ENCODE assay signal across 25 cellular contexts in the genomic region with DNA sequence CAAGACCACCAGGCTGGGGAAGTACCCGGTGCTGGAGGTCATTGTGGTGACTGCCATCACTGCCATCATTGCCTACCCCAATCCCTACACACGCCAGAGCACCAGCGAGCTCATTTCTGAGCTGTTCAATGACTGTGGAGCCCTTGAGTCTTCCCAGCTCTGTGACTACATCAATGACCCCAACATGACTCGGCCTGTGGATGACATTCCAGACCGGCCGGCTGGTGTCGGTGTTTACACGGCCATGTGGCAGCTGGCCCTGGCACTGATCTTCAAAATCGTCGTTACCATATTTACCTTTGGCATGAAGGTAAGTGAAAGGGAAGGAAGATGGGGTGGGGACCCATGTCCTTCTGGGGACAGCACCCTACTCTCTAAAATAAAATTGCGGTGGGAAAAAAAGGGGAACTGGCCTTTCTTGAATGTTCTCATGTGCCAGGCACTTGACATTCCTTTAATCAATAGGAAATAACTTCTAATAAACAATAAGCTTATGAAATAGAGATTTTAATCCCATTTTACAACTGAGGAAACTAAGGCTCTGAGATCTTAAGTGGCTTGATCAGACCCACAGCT. TPM values are rescaled to one million over a fixed set of nuclear protein-coding genes. Genes with fewer than 3 reads are reported as not detected.
DNase-seq lines count a peak whose midpoint lies in the region; ATAC-seq, FAIRE-seq and TF ChIP-seq lines count a peak whose summit lies in the region.
"Had no signal": no experiment of that assay in that cellular context is flagged by ENCODE, and none has a peak within 500 bp of the region (broad histone marks: within the 10 kb centered on the region; RNA-seq: fewer than 3 reads in every experiment).

No MANE protein-coding gene starts in this region.

- H3K9ac ChIP-seq in HepG2 (ENCODE audit: insufficient read depth, low read depth, low read length), result no peak overlapping the region
- H3K9ac ChIP-seq: SK-N-SH had no signal

- H3K4me2 ChIP-seq in HepG2 (ENCODE audit: low read depth, low read length), result no peak overlapping the region
- H3K4me2 ChIP-seq: SK-N-SH had no signal

- H3K36me3 Mint-ChIP-seq in stimulated activated naive B cell treated with anti-CD40 and anti-IgM and Interleukin-4, amounts not matched to agents 10 μg/mL and 1 μg/mL and 100 μg/mL, for 72 hours, result peaks cover 25 to 34% of the 10 kb centered on the region in 2 donors
- H3K36me3 Mint-ChIP-seq in T-cell, result no peaks in the 10 kb centered on the region
- H3K36me3 Mint-ChIP-seq: CD8-positive, alpha-beta T cell had no signal

- CTCF ChIA-PET in HepG2 (lab: Yijun Ruan, JAX; ENCODE audit: low intra/inter-chr PET ratio, low total read pairs), result no interaction called here
- CTCF ChIA-PET in T-cell (lab: Charles Lee), result no interaction called here

- no peak for DNase-seq in right lobe of liver
- no peak for DNase-seq in HepG2 (ENCODE audit: low spot score)
- peak; percentile 1 for DNase-seq in SHP77 treated with DMSO at 0.1 percent for 48 hours (lab: John Stamatoyannopoulos, UW)
- no peak for DNase-seq in left ventricle myocardium inferior
- DNase-seq in stimulated activated naive B cell treated with anti-CD40 and anti-IgM and Interleukin-4, amounts not matched to agents 10 μg/mL and 1 μg/mL and 100 μg/mL, for 72 hours, result peak; percentile 22
- no peak for DNase-seq in iPS-NIHi7 (ENCODE audit: extremely low spot score)
- DNase-seq in T-cell, result no peak
- DNase-seq: CD8-positive, alpha-beta T cell; DMS79 treated with DMSO at 0.1 percent for 48 hours; GF-D8; H7; KG1; MG63; NCI-H1105 treated with DMSO at 0.1 percent for 48 hours; NCI-H146; NCI-H446; NCI-H524 treated with DMSO at 0.1 percent for 48 hours; NCI-H82; SK-N-SH had no signal

- no peaks in the 10 kb centered on the region for H3K79me2 ChIP-seq in HepG2 (ENCODE audit: insufficient read depth, low read length)

- H3K36me3 ChIP-seq in right lobe of liver (no peaks in the 10 kb centered on the region), HepG2 (replicated peaks in 1 of 2; ENCODE audit: control insufficient read depth in 1 of 2, insufficient read depth in 2 of 2, low read length in 2 of 2) (no peaks in the 10 kb centered on the region), left ventricle myocardium inferior (no peaks in the 10 kb centered on the region)
- H3K36me3 ChIP-seq: MG63 had no signal

- no peak for FAIRE-seq in HepG2 (lab: Jason Lieb, UNC)
- FAIRE-seq: GM12892, HTR-8/SVneo had no signal

- in situ Hi-C loops in HepG2 (cut with HindIII; ENCODE audit: extremely low pct_ligation_motif_present, low pct_unique_long_range_greater_than_20kb), result no loop called here

- no peaks in the 10 kb centered on the region for H3K27me3 ChIP-seq in right lobe of liver
- no peaks in the 10 kb centered on the region for H3K27me3 ChIP-seq in HepG2 (ENCODE audit: control insufficient read depth in 1 of 2, insufficient read depth in 2 of 2, low read length in 2 of 2)
- no peaks in the 10 kb centered on the region for H3K27me3 ChIP-seq in left ventricle myocardium inferior (ENCODE audit: low read depth)
- H3K27me3 ChIP-seq: MG63 had no signal

- BruUV-seq in HepG2 (replicated peaks; lab: Mats Ljungman, UMichigan), result no TSS peak

- TF ChIP-seq EP300 in HepG2 (IDR thresholded peaks at IDR 0.05; ENCODE audit: low read depth in 2 of 2, low read length in 2 of 2) (no peak), HepG2 (CRISPR knock-in tag; IDR thresholded peaks at IDR 0.05; ENCODE audit: borderline replicate concordance) (no peak)

- no peaks in the 10 kb centered on the region for H3K4me1 ChIP-seq in right lobe of liver
- H3K4me1 ChIP-seq in HepG2 (ENCODE audit: insufficient read depth, low read length), result no peaks in the 10 kb centered on the region
- H3K4me1 ChIP-seq in left ventricle myocardium inferior, result no peaks in the 10 kb centered on the region

- H4K20me1 ChIP-seq in HepG2 (ENCODE audit: insufficient read depth, low read length), result no peaks in the 10 kb centered on the region

- no peaks in the 10 kb centered on the region for H3K9me3 ChIP-seq in right lobe of liver
- no peaks in the 10 kb centered on the region for H3K9me3 ChIP-seq in HepG2 (ENCODE audit: low read length)
- no peaks in the 10 kb centered on the region for H3K9me3 ChIP-seq in left ventricle myocardium inferior (replicated peaks)
- H3K9me3 ChIP-seq: MG63, SK-N-SH had no signal

- POLR2A ChIA-PET in HepG2 (lab: Yijun Ruan, JAX), result no interaction called here
- POLR2A ChIA-PET in T-cell (lab: Charles Lee), result no interaction called here

- WGBS in right lobe of liver (ENCODE audit: insufficient coverage, low coverage, low lambda C conversion rate, missing lambda C conversion rate), result 60% methylated on average over 9 of the region's 11 CpGs
- WGBS in HepG2 (ENCODE audit: low lambda C conversion rate), result 85% methylated on average over 5 of the region's 11 CpGs

- peaks cover 8% of the 10 kb centered on the region in 2 donors for H3K4me1 Mint-ChIP-seq in stimulated activated naive B cell treated with anti-CD40 and anti-IgM and Interleukin-4, amounts not matched to agents 10 μg/mL and 1 μg/mL and 100 μg/mL, for 72 hours
- H3K4me1 Mint-ChIP-seq in T-cell, result no peaks in the 10 kb centered on the region

- H3K27ac ChIP-seq in right lobe of liver, result no peak overlapping the region
- no peak overlapping the region for H3K27ac ChIP-seq in HepG2 (ENCODE audit: extremely low read length, insufficient read depth, low read length)
- H3K27ac ChIP-seq in left ventricle myocardium inferior (replicated peaks), result peak overlapping the region; percentile 8
- H3K27ac ChIP-seq: C4-2B, RWPE1 had no signal

- peak overlapping the region; percentile 26 for H3K27ac Mint-ChIP-seq in stimulated activated naive B cell treated with anti-CD40 and anti-IgM and Interleukin-4, amounts not matched to agents 10 μg/mL and 1 μg/mL and 100 μg/mL, for 72 hours
- no peak overlapping the region for H3K27ac Mint-ChIP-seq in T-cell
- H3K27ac Mint-ChIP-seq: CD8-positive, alpha-beta T cell had no signal

- TF ChIP-seq POLR2A in right lobe of liver (IDR thresholded peaks at IDR 0.05) (no peak), HepG2 (IDR thresholded peaks at IDR 0.05; ENCODE audit: insufficient read depth in 1 of 2, low read depth in 2 of 2, low read length in 2 of 2) (no peak)

- no peak for TF ChIP-seq RAD21 in HepG2 (CRISPR knock-in tag; IDR thresholded peaks at IDR 0.05)

- H3K9me3 Mint-ChIP-seq in stimulated activated naive B cell treated with anti-CD40 and anti-IgM and Interleukin-4, amounts not matched to agents 10 μg/mL and 1 μg/mL and 100 μg/mL, for 72 hours, result peaks cover 0 to 4% of the 10 kb centered on the region in 2 donors
- H3K9me3 Mint-ChIP-seq in T-cell, result no peaks in the 10 kb centered on the region
- H3K9me3 Mint-ChIP-seq: CD8-positive, alpha-beta T cell had no signal

- H3K4me3 ChIP-seq in right lobe of liver (no peak overlapping the region), HepG2 (replicated peaks in 1 of 3; ENCODE audit: insufficient read depth in 1 of 3, low read depth in 2 of 3, low read length in 3 of 3) (no peak overlapping the region), left ventricle myocardium inferior (no peak overlapping the region)
- H3K4me3 ChIP-seq: MG63 had no signal

- H3K27me3 Mint-ChIP-seq in stimulated activated naive B cell treated with anti-CD40 and anti-IgM and Interleukin-4, amounts not matched to agents 10 μg/mL and 1 μg/mL and 100 μg/mL, for 72 hours, result no peaks in the 10 kb centered on the region
- peaks cover 2 to 6% of the 10 kb centered on the region in 2 donors for H3K27me3 Mint-ChIP-seq in T-cell

- ATAC-seq in right lobe of liver (peak in 3 of 4 donors; percentile 49 to 57 (median 55)), HepG2 (no peak), HG03095 (IDR thresholded peaks at IDR 0.05; ENCODE audit: unreplicated experiment) (no peak), T-cell (replicated peaks in 1 of 4) (no peak)
- ATAC-seq in stimulated activated naive B cell treated with anti-CD40 and anti-IgM and Interleukin-4, amounts not matched to agents 10 μg/mL and 1 μg/mL and 100 μg/mL, for 72 hours (replicated peaks), result peak; percentile 87 to 89
- ATAC-seq: CD8-positive, alpha-beta T cell; Panc1 had no signal

- TF ChIP-seq CTCF in right lobe of liver (IDR thresholded peaks at IDR 0.05), result no peak
- TF ChIP-seq CTCF in HepG2 (CRISPR knock-in tag; IDR thresholded peaks at IDR 0.05), result no peak
- no peak for TF ChIP-seq CTCF in left ventricle myocardium inferior (IDR thresholded peaks at IDR 0.05; ENCODE audit: borderline replicate concordance)

- peak overlapping the region in 1 of 2 donors; percentile 47 for H3K4me3 Mint-ChIP-seq in stimulated activated naive B cell treated with anti-CD40 and anti-IgM and Interleukin-4, amounts not matched to agents 10 μg/mL and 1 μg/mL and 100 μg/mL, for 72 hours
- no peak overlapping the region for H3K4me3 Mint-ChIP-seq in T-cell
- H3K4me3 Mint-ChIP-seq: CD8-positive, alpha-beta T cell had no signal

- intact Hi-C loops in right lobe of liver (cut with DNase I), result no loop called here
- intact Hi-C loops in HepG2 (cut with micrococcal nuclease; ENCODE audit: unreplicated experiment), result no loop called here
- intact Hi-C loops in left ventricle myocardium inferior (cut with micrococcal nuclease), result no loop called here

- H2AFZ ChIP-seq in HepG2 (ENCODE audit: low read length), result no peak overlapping the region

RNA-seq across cellular contexts. Expression of a gene that starts 51.6 kb away (rescaled TPM):
- total RNA-seq in right lobe of liver, result 1 to 10 TPM; 3.5 to 5.5 (median 4.0) TPM
- 2.5 and 2.6 TPM in 2 replicates for total RNA-seq in HepG2 (2016; rRNA removed; fragmentation: Illumina TruSeq; extraction: Trizol)
- total RNA-seq in HepG2 (2016; cell fraction: cytosol; rRNA removed; fragmentation: Illumina TruSeq; extraction: Trizol; ENCODE audit: low read depth), result 0.53 and 0.81 TPM in 2 replicates
- total RNA-seq in HepG2 (2016; cell fraction: insoluble cytoplasmic fraction; rRNA removed; fragmentation: Illumina TruSeq; extraction: Trizol), result 2.4 and 2.7 TPM in 2 replicates
- total RNA-seq in HepG2 (2016; cell fraction: membrane; rRNA removed; fragmentation: Illumina TruSeq; extraction: Trizol), result 1.00 and 1.1 TPM in 2 replicates
- 2.7 and 3.0 TPM in 2 replicates for total RNA-seq in HepG2 (2016; cell fraction: nucleus; rRNA removed; fragmentation: Illumina TruSeq; extraction: Trizol)
- polyA plus RNA-seq in HepG2 (2011; rRNA removed), result 1.8 and 1.9 TPM in 2 replicates
- 2.3 and 2.4 TPM in 2 replicates for polyA plus RNA-seq in HepG2 (2011; cell fraction: cytosol; rRNA removed)
- 1.2 and 1.9 TPM in 2 replicates for polyA plus RNA-seq in HepG2 (2011; cell fraction: nucleus; rRNA removed)
- polyA plus RNA-seq in HepG2 (2012), result 1.6 and 1.9 TPM in 2 replicates
- 0.17 and 0.18 TPM in 2 replicates for polyA plus RNA-seq in HepG2 (2016; cell fraction: cytosol; fragmentation: Illumina TruSeq; extraction: Trizol; ENCODE audit: low read depth)
- 1.6 and 1.7 TPM in 2 replicates for polyA plus RNA-seq in HepG2 (2016; cell fraction: insoluble cytoplasmic fraction; fragmentation: Illumina TruSeq; extraction: Trizol; ENCODE audit: low read depth)
- polyA plus RNA-seq in HepG2 (2016; cell fraction: membrane; fragmentation: Illumina TruSeq; extraction: Trizol; ENCODE audit: low read depth), result 0.66 and 0.90 TPM in 2 replicates
- 2.5 and 2.8 TPM in 2 replicates for polyA plus RNA-seq in HepG2 (2016; cell fraction: nucleus; fragmentation: Illumina TruSeq; extraction: Trizol; ENCODE audit: insufficient read depth, low read depth)
- polyA minus RNA-seq in HepG2 (2011; rRNA and poly(A)+ RNA removed; ENCODE audit: low replicate concordance), result 1.7 and 8.7 TPM in 2 replicates
- polyA minus RNA-seq in HepG2 (2011; cell fraction: cytosol; rRNA and poly(A)+ RNA removed), result 3.8 and 5.8 TPM in 2 replicates
- 2.8 and 3.4 TPM in 2 replicates for polyA minus RNA-seq in HepG2 (2011; cell fraction: nucleus; rRNA and poly(A)+ RNA removed)
- total RNA-seq in left ventricle myocardium inferior, result 36.1 TPM
- under 1 TPM; 0.23 to 0.43 (median 0.25) TPM for total RNA-seq in T-cell

Comparison
In these comparisons a context has a peak if more than half of its experiments do, and no peak if none do; other contexts are left out.
1. ATAC-seq: peak in right lobe of liver (3 of 4) and stimulated activated naive B cell treated with anti-CD40 and anti-IgM and Interleukin-4, amounts not matched to agents 10 μg/mL and 1 μg/mL and 100 μg/mL, for 72 hours (2 of 2); none in HepG2 (single experiment), HG03095 (single experiment) and T-cell (0 of 4).
2. DNase-seq: peak in SHP77 treated with DMSO at 0.1 percent for 48 hours (single experiment) and stimulated activated naive B cell treated with anti-CD40 and anti-IgM and Interleukin-4, amounts not matched to agents 10 μg/mL and 1 μg/mL and 100 μg/mL, for 72 hours (single experiment); none in right lobe of liver (0 of 3), HepG2 (single experiment), left ventricle myocardium inferior (single experiment), iPS-NIHi7 (single experiment) and T-cell (0 of 34).